ENCODE assay signal across 10 cellular contexts in genomic region chr2:233051241-233052149, GRCh38. TPM values are rescaled to one million over a fixed set of nuclear protein-coding genes. Genes with fewer than 3 reads are reported as not detected.
A peak's percentile ranks its signal among the peaks of the same experiment; 100 is the strongest.
DNase-seq lines count a peak whose midpoint lies in the region; ATAC-seq and TF ChIP-seq lines count a peak whose summit lies in the region.
"Had no signal": no experiment of that assay in that cellular context is flagged by ENCODE, and none has a peak within 500 bp of the region (broad histone marks: within the 10 kb centered on the region; RNA-seq: fewer than 3 reads in every experiment).

No MANE protein-coding gene starts in this region.

- CTCF ChIA-PET in activated CD4-positive, alpha-beta memory T cell treated with anti-CD3 and anti-CD28 coated beads for 36 hours (lab: Charles Lee): interaction anchor here (1.3 to 3.9 kb wide), 3 partner anchors 16 to 198 kb away, joined by 3 to 37 read pairs (median 13); no protein-coding TSS in a partner anchor

- H3K23me2 ChIP-seq in H9 (ENCODE audit: insufficient read length, low read depth, low read length, poor library complexity, severe bottlenecking): peaks cover 4% of the 10 kb centered on the region

- H3K14ac ChIP-seq in H9 (ENCODE audit: insufficient read depth, low read length): peak overlapping the region; percentile 99

- peak overlapping the region; percentile 76 for H3K9ac ChIP-seq in H9 (ENCODE audit: extremely low read depth, insufficient read length, low read length)

- peak overlapping the region; percentile 95 for H2BK120ac ChIP-seq in H9 (ENCODE audit: low read depth, low read length, poor library complexity, severe bottlenecking)

- no peaks in the 10 kb centered on the region; a peak in 1 of 5 replicates for H3K9me3 Mint-ChIP-seq in H9
- no peaks in the 10 kb centered on the region for H3K9me3 Mint-ChIP-seq in activated CD4-positive, alpha-beta memory T cell treated with anti-CD3 and anti-CD28 coated beads for 36 hours

- no peaks in the 10 kb centered on the region; a peak in 1 of 7 replicates for H3K36me3 Mint-ChIP-seq in H9 (ENCODE audit: insufficient read depth in 1 of 3, low read depth in 3 of 3)
- no peaks in the 10 kb centered on the region for H3K36me3 Mint-ChIP-seq in activated CD4-positive, alpha-beta memory T cell treated with anti-CD3 and anti-CD28 coated beads for 36 hours

- H3K23ac ChIP-seq in H9 (ENCODE audit: insufficient read length, low read depth, low read length): no peak overlapping the region

- ATAC-seq in left cardiac atrium: peak; percentile 87 to 95
- no peak for ATAC-seq in HG02571 (IDR thresholded peaks at IDR 0.05; ENCODE audit: unreplicated experiment)

- H3K27ac ChIP-seq in H9 (ENCODE audit: insufficient read length, low read depth, low read length): peak overlapping the region; percentile 98

- no peaks in the 10 kb centered on the region for H3K9me3 ChIP-seq in H9 (ENCODE audit: control insufficient read depth, low read depth, low read length)
- H3K9me3 ChIP-seq: Caco-2 had no signal

- peaks cover 11% of the 10 kb centered on the region; the same call in 1 of the 2 replicates for H3K4me1 ChIP-seq in H9 (ENCODE audit: insufficient read depth, low read length)
- H3K4me1 ChIP-seq: Caco-2 had no signal

- peak overlapping the region; percentile 89 for H3T11ph ChIP-seq in H9 (ENCODE audit: low read length)

- no peaks in the 10 kb centered on the region for H3K79me1 ChIP-seq in H9 (ENCODE audit: insufficient read depth, low read depth, low read length, poor library complexity, severe bottlenecking)

- peak overlapping the region; percentile 99 for H4K5ac ChIP-seq in H9 (ENCODE audit: insufficient read length, low read depth, low read length)

- peak overlapping the region; percentile 37 for H4K91ac ChIP-seq in H9 (ENCODE audit: insufficient read length, low read depth, low read length)

- H2AK5ac ChIP-seq in H9 (ENCODE audit: insufficient read length, low read length): no peak overlapping the region

- POLR2A ChIA-PET in activated CD4-positive, alpha-beta memory T cell treated with anti-CD3 and anti-CD28 coated beads for 36 hours (lab: Charles Lee): no interaction called here

- H3K79me2 ChIP-seq in H9 (ENCODE audit: insufficient read depth, low read length): no peaks in the 10 kb centered on the region

- H2AFZ ChIP-seq in H9 (ENCODE audit: low read length): no peak overlapping the region

- no peak overlapping the region for H2BK20ac ChIP-seq in H9 (ENCODE audit: low read depth, low read length, poor library complexity, severe bottlenecking)

- in situ Hi-C loops in astrocyte of the spinal cord (cut with HindIII; ENCODE audit: low sequenced_read_pairs): no loop called here

- no peak overlapping the region for H3K4me3 ChIP-seq in astrocyte of the spinal cord (ENCODE audit: low read depth, low read length)

- peak overlapping the region; percentile 99 for H3K18ac ChIP-seq in H9 (ENCODE audit: insufficient read length, low read depth, low read length)

- peak overlapping the region; percentile 59 for H2BK15ac ChIP-seq in H9 (ENCODE audit: low read depth, low read length)

- H2BK5ac ChIP-seq in H9 (ENCODE audit: insufficient read length, low read length): peak overlapping the region; percentile 97

- H2BK12ac ChIP-seq in H9 (ENCODE audit: insufficient read length, low read depth, low read length): peak overlapping the region; percentile 42

- WGBS in H9 (ENCODE audit: extremely low coverage, insufficient read length, low lambda C conversion rate): no CpG with 5 or more reads among the region's 24 CpGs

- H3K4me2 ChIP-seq in H9 (ENCODE audit: insufficient read depth, insufficient read length, low read length): peak overlapping the region; percentile 93

- intact Hi-C loops in left cardiac atrium (cut with DNase I): loop anchor here (5.0 to 10.0 kb wide), 3 partner anchors 177 to 444 kb away; partner anchors contain the start of gene SNORC (in 1 of the 2)
- intact Hi-C loops in posterior vena cava (cut with DNase I): no loop called here
- intact Hi-C loops in activated CD4-positive, alpha-beta memory T cell treated with anti-CD3 and anti-CD28 coated beads for 36 hours (cut with micrococcal nuclease): no loop called here

- DNase-seq in H9: peak; percentile 84
- peak; percentile 66 for DNase-seq in astrocyte of the spinal cord (ENCODE audit: low read depth, low spot score)
- peak; percentile 93 for DNase-seq in left cardiac atrium
- DNase-seq in posterior vena cava (ENCODE audit: low spot score): peak; percentile 94
- DNase-seq in cerebellum (ENCODE audit: low spot score): no peak
- no peak for DNase-seq in activated CD4-positive, alpha-beta memory T cell treated with anti-CD3 and anti-CD28 coated beads for 36 hours
- DNase-seq in activated gamma-delta T cell treated with Interleukin-2 at 50 U/mL for 16 hours: no peak
- DNase-seq: Caco-2, retina had no signal

- H3K56ac ChIP-seq in H9 (ENCODE audit: insufficient read length, low read depth, low read length): peak overlapping the region; percentile 83

- no peaks in the 10 kb centered on the region for H4K20me1 ChIP-seq in H9 (ENCODE audit: control insufficient read depth, insufficient read depth, insufficient read length)

- TF ChIP-seq CTCF in H9 (conservative IDR thresholded peaks at IDR 0.05) (no peak; the same call in 2 of the 3 replicates), astrocyte of the spinal cord (IDR thresholded peaks at IDR 0.05; ENCODE audit: low read depth, low read length) (no peak)

- H3K27ac Mint-ChIP-seq in H9: peak overlapping the region; percentile 97 to 99 (median 98)
- H3K27ac Mint-ChIP-seq in activated CD4-positive, alpha-beta memory T cell treated with anti-CD3 and anti-CD28 coated beads for 36 hours: no peak overlapping the region

- H3K27me3 ChIP-seq in H9 (ENCODE audit: insufficient read depth, low read length): no peaks in the 10 kb centered on the region; the same call in 1 of the 2 replicates

- peak overlapping the region; percentile 76; the same call in 1 of the 2 replicates for H3K4ac ChIP-seq in H9 (ENCODE audit: low read depth, low read length)

- peak overlapping the region; percentile 61 to 82 for H3K4me3 Mint-ChIP-seq in H9
- no peak overlapping the region for H3K4me3 Mint-ChIP-seq in activated CD4-positive, alpha-beta memory T cell treated with anti-CD3 and anti-CD28 coated beads for 36 hours

- peak overlapping the region; percentile 53 for H4K8ac ChIP-seq in H9 (replicated peaks; ENCODE audit: insufficient read length, low read depth, low read length)

- peaks cover 59 to 63% of the 10 kb centered on the region in 2 experiments for H3K4me1 Mint-ChIP-seq in H9
- H3K4me1 Mint-ChIP-seq in activated CD4-positive, alpha-beta memory T cell treated with anti-CD3 and anti-CD28 coated beads for 36 hours (ENCODE audit: low read depth): peaks cover 7% of the 10 kb centered on the region

- H3K27me3 Mint-ChIP-seq in H9 (ENCODE audit: low read depth): peaks cover 44% of the 10 kb centered on the region
- H3K27me3 Mint-ChIP-seq in activated CD4-positive, alpha-beta memory T cell treated with anti-CD3 and anti-CD28 coated beads for 36 hours: peaks cover 2% of the 10 kb centered on the region

RNA-seq across cellular contexts. Expression of gene INPP5D, which starts 8.6 kb away (rescaled TPM):
- total RNA-seq in H9 (2021) (12.7 and 13.1 TPM in 2 replicates), left cardiac atrium (1 to 10 TPM; 7.2 to 9.3 TPM), posterior vena cava (10 to 100 TPM; 14.0 to 19.9 TPM), cerebellum (4.9 TPM)
- 10 to 100 TPM; 52.4 to 54.9 TPM for total RNA-seq in activated CD4-positive, alpha-beta memory T cell treated with anti-CD3 and anti-CD28 coated beads for 36 hours
- total RNA-seq: Caco-2 had no signal

RNA-seq across cellular contexts. Expression of gene NEU2, which starts 19.0 kb away (rescaled TPM):
- total RNA-seq in H9 (2021) (not detected in 2 replicates), left cardiac atrium (not detected), posterior vena cava (not detected), cerebellum (not detected)
- total RNA-seq in activated CD4-positive, alpha-beta memory T cell treated with anti-CD3 and anti-CD28 coated beads for 36 hours: not detected
- total RNA-seq: Caco-2 had no signal

RNA-seq across cellular contexts. Expression of gene NGEF, which starts 38.4 kb away (rescaled TPM):
- total RNA-seq in H9 (2021) (1.9 and 2.2 TPM in 2 replicates), left cardiac atrium (1 to 10 TPM; 1.6 TPM), posterior vena cava (1 to 10 TPM in 1 of 2 donors, under 1 TPM in 1; 0.88 to 5.3 TPM), cerebellum (12.2 TPM)
- 1 to 10 TPM; 4.2 to 5.4 TPM for total RNA-seq in activated CD4-positive, alpha-beta memory T cell treated with anti-CD3 and anti-CD28 coated beads for 36 hours

Comparison
In these comparisons a context has a peak if more than half of its experiments do, and no peak if none do; other contexts are left out.
1. DNase-seq: peak in H9 (single experiment), astrocyte of the spinal cord (single experiment), left cardiac atrium (single experiment) and posterior vena cava (single experiment); none in cerebellum (single experiment), activated CD4-positive, alpha-beta memory T cell treated with anti-CD3 and anti-CD28 coated beads for 36 hours (single experiment) and activated gamma-delta T cell treated with Interleukin-2 at 50 U/mL for 16 hours (single experiment).
2. intact Hi-C loops: an anchor here in left cardiac atrium (5.0 to 10.0 kb wide); none called in posterior vena cava and activated CD4-positive, alpha-beta memory T cell treated with anti-CD3 and anti-CD28 coated beads for 36 hours.